Comparison of ENCODE assay signal across 7 cellular contexts in the genomic region with DNA sequence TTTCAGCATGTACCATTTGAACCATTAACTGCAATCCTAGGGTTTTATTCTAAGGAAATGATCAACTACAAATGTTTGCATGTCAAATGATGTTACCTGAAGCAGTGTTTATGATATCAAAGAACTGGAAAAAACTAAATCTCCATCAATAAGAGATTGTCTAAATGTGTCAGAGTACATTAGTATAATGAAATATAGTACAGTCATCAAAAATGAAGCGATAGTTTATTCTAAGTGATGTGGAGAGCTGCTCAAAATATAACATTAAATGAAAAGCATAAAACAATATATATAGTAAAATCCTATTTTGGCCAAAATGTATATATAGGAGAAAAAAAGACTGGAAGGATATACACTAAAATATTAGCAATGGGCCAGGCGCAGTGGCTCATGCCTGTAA. TPM values are rescaled to one million over a fixed set of nuclear protein-coding genes. Genes with fewer than 3 reads are reported as not detected.
"Had no signal": no experiment of that assay in that cellular context is flagged by ENCODE, and none has a peak within 500 bp of the region (broad histone marks: within the 10 kb centered on the region; RNA-seq: fewer than 3 reads in every experiment).

No MANE protein-coding gene starts in this region.

- ATAC-seq: GM23338 had no signal

- FAIRE-seq: H1, H54, HTR-8/SVneo had no signal

- DNase-seq: H9, HCEC 1CT had no signal

- H3K4me2 ChIP-seq: GM23338 had no signal

- H2AFZ ChIP-seq: GM23338 had no signal

- H3K4me3 ChIP-seq: GM23338 had no signal

RNA-seq across cellular contexts. Expression of gene AKNAD1, which starts 24.0 kb away (rescaled TPM):
- total RNA-seq: GM23338, H1, H9 had no signal
- polyA plus RNA-seq: GM23338, H1, IgD-negative memory B cell had no signal
